1 cellular context compared by ENCODE assay signal in the genomic region with DNA sequence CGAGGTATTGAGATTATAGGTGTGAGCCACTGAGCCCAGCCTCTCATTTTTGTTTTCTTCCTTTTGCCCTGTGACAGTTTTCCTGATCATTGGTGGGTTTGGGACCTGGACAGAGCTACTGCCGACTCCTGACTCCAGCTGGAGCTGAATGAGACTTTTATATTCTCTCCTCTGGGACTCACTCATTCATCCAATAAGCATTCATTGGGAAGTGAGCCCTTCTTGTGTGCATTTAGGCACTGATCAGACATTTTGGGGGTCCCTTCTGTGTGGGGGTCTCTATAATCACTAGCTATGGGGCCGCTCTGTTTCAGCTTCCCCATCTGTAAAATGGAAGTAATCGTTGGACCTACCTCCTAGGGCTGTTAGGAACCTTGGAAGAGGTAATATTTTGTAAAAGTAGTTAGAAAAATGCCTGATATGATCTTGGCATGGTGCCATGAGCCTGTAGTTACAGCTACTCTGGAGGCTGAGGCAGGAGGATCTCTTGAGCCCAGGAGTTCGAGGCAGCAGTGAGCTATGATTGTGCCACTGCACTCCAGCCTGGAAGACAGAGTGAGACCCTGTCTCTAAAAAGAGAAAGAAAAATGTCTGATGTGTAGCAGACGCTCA.
TF ChIP-seq lines count a peak whose summit lies in the region.

No MANE protein-coding gene starts in this region.

TF ChIP-seq in WTC11, 78 proteins besides CTCF, POLR2A, EP300 and RAD21 (continued from another document):
- TF ChIP-seq, protein P1, sequence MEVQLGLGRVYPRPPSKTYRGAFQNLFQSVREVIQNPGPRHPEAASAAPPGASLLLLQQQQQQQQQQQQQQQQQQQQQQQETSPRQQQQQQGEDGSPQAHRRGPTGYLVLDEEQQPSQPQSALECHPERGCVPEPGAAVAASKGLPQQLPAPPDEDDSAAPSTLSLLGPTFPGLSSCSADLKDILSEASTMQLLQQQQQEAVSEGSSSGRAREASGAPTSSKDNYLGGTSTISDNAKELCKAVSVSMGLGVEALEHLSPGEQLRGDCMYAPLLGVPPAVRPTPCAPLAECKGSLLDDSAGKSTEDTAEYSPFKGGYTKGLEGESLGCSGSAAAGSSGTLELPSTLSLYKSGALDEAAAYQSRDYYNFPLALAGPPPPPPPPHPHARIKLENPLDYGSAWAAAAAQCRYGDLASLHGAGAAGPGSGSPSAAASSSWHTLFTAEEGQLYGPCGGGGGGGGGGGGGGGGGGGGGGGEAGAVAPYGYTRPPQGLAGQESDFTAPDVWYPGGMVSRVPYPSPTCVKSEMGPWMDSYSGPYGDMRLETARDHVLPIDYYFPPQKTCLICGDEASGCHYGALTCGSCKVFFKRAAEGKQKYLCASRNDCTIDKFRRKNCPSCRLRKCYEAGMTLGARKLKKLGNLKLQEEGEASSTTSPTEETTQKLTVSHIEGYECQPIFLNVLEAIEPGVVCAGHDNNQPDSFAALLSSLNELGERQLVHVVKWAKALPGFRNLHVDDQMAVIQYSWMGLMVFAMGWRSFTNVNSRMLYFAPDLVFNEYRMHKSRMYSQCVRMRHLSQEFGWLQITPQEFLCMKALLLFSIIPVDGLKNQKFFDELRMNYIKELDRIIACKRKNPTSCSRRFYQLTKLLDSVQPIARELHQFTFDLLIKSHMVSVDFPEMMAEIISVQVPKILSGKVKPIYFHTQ (CRISPR knock-in tag; IDR thresholded peaks at IDR 0.05) = no peak
- TF ChIP-seq, protein P2, sequence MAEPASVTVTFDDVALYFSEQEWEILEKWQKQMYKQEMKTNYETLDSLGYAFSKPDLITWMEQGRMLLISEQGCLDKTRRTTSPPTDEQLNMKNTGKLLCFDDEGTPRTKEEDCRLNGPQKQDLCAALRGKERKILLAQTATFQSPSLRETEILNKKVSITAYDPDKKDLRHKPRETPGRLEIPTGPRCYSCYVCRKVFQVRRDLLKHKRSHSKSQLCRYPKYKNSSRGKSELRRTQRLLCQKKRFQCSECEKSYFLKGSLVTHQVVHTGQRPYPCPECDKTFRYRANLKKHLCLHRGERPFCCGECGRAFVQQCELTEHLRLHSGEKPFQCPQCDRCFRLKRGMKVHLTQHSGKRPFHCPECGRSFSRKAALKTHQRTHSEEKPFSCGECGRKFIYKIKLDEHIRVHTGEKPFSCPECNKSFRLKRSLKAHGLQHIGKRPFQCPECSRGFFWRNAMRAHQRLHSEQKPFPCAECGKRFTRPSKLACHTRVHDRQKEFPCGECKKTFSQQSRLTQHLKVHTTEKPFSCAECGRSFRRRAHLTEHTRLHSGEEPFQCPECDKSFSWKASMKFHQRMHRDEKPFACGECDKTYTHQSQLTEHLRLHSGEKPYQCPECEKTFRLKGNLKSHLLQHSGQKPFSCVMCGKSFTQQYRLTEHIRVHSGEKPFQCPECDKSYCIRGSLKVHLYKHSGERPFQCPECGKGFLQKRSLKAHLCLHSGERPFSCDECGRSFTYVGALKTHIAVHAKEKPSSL (CRISPR knock-in tag; conservative IDR thresholded peaks at IDR 0.05) = no peak
- TF ChIP-seq SOX15 (CRISPR knock-in tag; IDR thresholded peaks at IDR 0.05) (no peak), FOXK1 (CRISPR knock-in tag; IDR thresholded peaks at IDR 0.05) (no peak), MXD4 (CRISPR knock-in tag; IDR thresholded peaks at IDR 0.05; ENCODE audit: borderline replicate concordance) (no peak)
